ENCODE assay signal across 9 cellular contexts in genomic region chr6:170049641-170050491, GRCh38.
DNase-seq lines count a peak whose midpoint lies in the region; ATAC-seq and TF ChIP-seq lines count a peak whose summit lies in the region.
"Had no signal": no experiment of that assay in that cellular context is flagged by ENCODE, and none has a peak within 500 bp of the region (broad histone marks: within the 10 kb centered on the region; RNA-seq: fewer than 3 reads in every experiment).

No MANE protein-coding gene starts in this region.

- DNase-seq in HCEC 1CT (peak; percentile 55), MCF 10A (ENCODE audit: unreplicated experiment) (peak; percentile 96), left colon (peak; percentile 63 to 90), NCI-H345 (lab: John Stamatoyannopoulos, UW) (no peak)
- DNase-seq in effector CD8-positive, alpha-beta T cell (lab: John Stamatoyannopoulos, UW), result no peak
- DNase-seq: stimulated activated CD4-positive, alpha-beta T cell treated with anti-CD3 and anti-CD28 coated beads, Interleukin-2, amount 100 ng/mL, for 48 hours had no signal

- peak; percentile 52 for ATAC-seq in left colon
- no peak for ATAC-seq in GM21381 (IDR thresholded peaks at IDR 0.05; ENCODE audit: unreplicated experiment)
- ATAC-seq in HG02759 (IDR thresholded peaks at IDR 0.05; ENCODE audit: unreplicated experiment), result no peak

- no TSS peak for BruUV-seq in MCF 10A (replicated peaks; lab: Mats Ljungman, UMichigan)

- H3K27me3 Mint-ChIP-seq in MCF 10A (ENCODE audit: insufficient read depth, unreplicated experiment), result peaks cover 15% of the 10 kb centered on the region

- intact Hi-C loops in MCF 10A (cut with micrococcal nuclease) (no loop called here), left colon (cut with DNase I, micrococcal nuclease) (no loop called here)

- H3K27ac ChIP-seq in skin epidermis, result peak overlapping the region in 17 of 21 experiments; percentile 3 to 80 (median 26)

- no peaks in the 10 kb centered on the region for H3K36me3 Mint-ChIP-seq in MCF 10A (ENCODE audit: insufficient read depth, unreplicated experiment)

- POLR2A ChIA-PET in MCF 10A (lab: Yijun Ruan, JAX), result interaction anchor here (1.2 to 1.8 kb wide), 2 partner anchors 10 to 43 kb away, joined by 3 to 4 read pairs; no protein-coding TSS in a partner anchor

- CTCF ChIA-PET in MCF 10A (lab: Yijun Ruan, JAX), result no interaction called here

- H3K9me3 Mint-ChIP-seq in MCF 10A (ENCODE audit: unreplicated experiment), result no peaks in the 10 kb centered on the region

- no peak for TF ChIP-seq CTCF in MCF 10A (IDR thresholded peaks at IDR 0.05; ENCODE audit: unreplicated experiment)

- peaks cover 12% of the 10 kb centered on the region for H3K4me1 Mint-ChIP-seq in MCF 10A (ENCODE audit: insufficient read depth, unreplicated experiment)

- no peak overlapping the region for H3K4me3 ChIP-seq in skin epidermis

- no peak overlapping the region for H3K27ac Mint-ChIP-seq in MCF 10A (ENCODE audit: low read depth, unreplicated experiment)

- no peak overlapping the region for H3K4me3 Mint-ChIP-seq in MCF 10A (ENCODE audit: unreplicated experiment)

Comparison
In these comparisons a context has a peak if more than half of its experiments do, and no peak if none do; other contexts are left out.
1. DNase-seq: peak in HCEC 1CT (single experiment), MCF 10A (single experiment) and left colon (2 of 2); none in NCI-H345 (single experiment) and effector CD8-positive, alpha-beta T cell (single experiment).